In the genomic region with DNA sequence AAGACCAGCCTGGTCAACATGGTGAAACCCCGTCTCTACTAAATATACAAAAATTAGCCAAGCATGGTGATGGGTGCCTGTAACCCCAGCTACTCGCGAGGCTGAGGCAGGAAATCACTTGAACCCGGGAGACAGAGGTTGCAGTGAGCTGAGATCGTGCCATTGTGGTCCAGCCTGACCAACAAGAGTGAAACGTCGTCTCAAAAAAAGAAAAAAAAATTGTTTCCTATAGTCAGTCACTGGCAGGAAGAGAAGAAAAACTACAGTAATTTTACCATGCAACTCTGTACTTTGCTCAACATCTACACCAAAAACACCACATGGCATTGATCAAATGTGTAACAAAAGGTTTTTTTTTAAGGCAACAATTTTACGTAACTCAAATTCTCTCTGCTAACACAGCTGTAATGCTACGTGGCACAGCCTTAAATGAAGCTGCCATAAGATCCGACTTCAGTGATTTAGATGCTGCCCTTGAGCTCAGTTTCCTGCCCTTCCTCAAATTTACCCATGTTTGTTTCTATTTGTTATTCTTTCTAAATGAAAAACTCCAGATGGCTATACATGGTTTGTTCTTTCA, we compare ENCODE assay signal across 1 cellular context.
TF ChIP-seq lines count a peak whose summit lies in the region.

No MANE protein-coding gene starts in this region.

TF ChIP-seq in IMR-90, 13 proteins besides CTCF, POLR2A, EP300 and RAD21:
- TF ChIP-seq RFX5 (IDR thresholded peaks at IDR 0.05; ENCODE audit: low read depth, low read length), result no peak
- no peak for TF ChIP-seq SMC3 (IDR thresholded peaks at IDR 0.05; ENCODE audit: low read depth, low read length)
- TF ChIP-seq MAZ (IDR thresholded peaks at IDR 0.05; ENCODE audit: borderline replicate concordance, low read depth, low read length), result no peak
- TF ChIP-seq BHLHE40 (IDR thresholded peaks at IDR 0.05; ENCODE audit: low read depth, low read length), result no peak
- TF ChIP-seq FOS (IDR thresholded peaks at IDR 0.05; ENCODE audit: low read depth, low read length), result no peak
TF ChIP-seq in IMR-90: peak in this region for 0.
